Comparison of ENCODE assay signal across 19 cellular contexts in genomic region chr5:130981663-130982062, GRCh38.
DNase-seq lines count a peak whose midpoint lies in the region; ATAC-seq and TF ChIP-seq lines count a peak whose summit lies in the region.
"Had no signal": no experiment of that assay in that cellular context is flagged by ENCODE, and none has a peak within 500 bp of the region (broad histone marks: within the 10 kb centered on the region; RNA-seq: fewer than 3 reads in every experiment).

No MANE protein-coding gene starts in this region.

- no peak overlapping the region for H3K9ac ChIP-seq in mammary epithelial cell (ENCODE audit: insufficient read depth, low read length)
- no peak overlapping the region for H3K9ac ChIP-seq in H9 (ENCODE audit: extremely low read depth, insufficient read length, low read length)
- H3K9ac ChIP-seq: BLaER1 treated with 17β-estradiol and CSF1 and Interleukin-3, amounts not matched to agents 10 nM and 100 nM had no signal

- peak; percentile 55 for DNase-seq in mammary epithelial cell
- no peak for DNase-seq in MCF 10A (ENCODE audit: unreplicated experiment)
- DNase-seq in epithelial cell of esophagus (ENCODE audit: low read depth): peak; percentile 37
- peak in 1 of 2 donors; percentile 28 for DNase-seq in foreskin keratinocyte
- DNase-seq in activated naive CD4-positive, alpha-beta T cell treated with anti-CD3 and anti-CD28 coated beads, Interleukin-2, amount 10 ng/mL, durations not matched to agents 7 days and 5 days: no peak
- no peak for DNase-seq in stimulated activated CD4-positive, alpha-beta T cell treated with anti-CD3 and anti-CD28 coated beads, Interleukin-2, amount 100 ng/mL, for 48 hours
- DNase-seq in H9: no peak
- DNase-seq: AML-193; Caco-2; Calu3; CD4-positive, alpha-beta T cell; CD8-positive, alpha-beta T cell; DMS79 treated with DMSO at 0.1 percent for 48 hours; GF-D8 had no signal

- peaks cover 4% of the 10 kb centered on the region for H3K9me3 ChIP-seq in mammary epithelial cell (replicated peaks; ENCODE audit: insufficient read depth, low read length)
- no peaks in the 10 kb centered on the region for H3K9me3 ChIP-seq in H9 (ENCODE audit: control insufficient read depth, low read depth, low read length)
- H3K9me3 ChIP-seq: A549 had no signal

- in situ Hi-C loops in mammary epithelial cell (cut with MboI; ENCODE audit: low sequenced_read_pairs in 2 of 2): no loop called here

- POLR2A ChIA-PET in MCF 10A (lab: Yijun Ruan, JAX): no interaction called here

- peaks cover 16% of the 10 kb centered on the region for H3K9me3 Mint-ChIP-seq in MCF 10A (ENCODE audit: unreplicated experiment)
- no peaks in the 10 kb centered on the region for H3K9me3 Mint-ChIP-seq in activated naive CD4-positive, alpha-beta T cell treated with anti-CD3 and anti-CD28 coated beads, Interleukin-2, amount 10 ng/mL, durations not matched to agents 7 days and 5 days
- H3K9me3 Mint-ChIP-seq in H9: peaks cover 4 to 6% of the 10 kb centered on the region in 2 experiments; a peak in 3 of 5 replicates
- H3K9me3 Mint-ChIP-seq: CD8-positive, alpha-beta T cell had no signal

- no peak overlapping the region for H4K5ac ChIP-seq in H9 (ENCODE audit: insufficient read length, low read depth, low read length)

- intact Hi-C loops in mammary epithelial cell (cut with micrococcal nuclease) (no loop called here), MCF 10A (cut with micrococcal nuclease) (no loop called here)

- H3K4me1 ChIP-seq in mammary epithelial cell (ENCODE audit: insufficient read depth, low read length): peaks cover 15% of the 10 kb centered on the region
- H3K4me1 ChIP-seq in foreskin keratinocyte: peaks cover under 1% of the 10 kb centered on the region
- no peaks in the 10 kb centered on the region; the same call in 1 of the 2 replicates for H3K4me1 ChIP-seq in H9 (ENCODE audit: insufficient read depth, low read length)
- H3K4me1 ChIP-seq: A549; BLaER1 treated with 17β-estradiol and CSF1 and Interleukin-3, amounts not matched to agents 10 nM and 100 nM; Caco-2 had no signal

- no peaks in the 10 kb centered on the region for H3K36me3 ChIP-seq in mammary epithelial cell (ENCODE audit: insufficient read depth, low read length)
- H3K36me3 ChIP-seq: BLaER1 treated with 17β-estradiol and CSF1 and Interleukin-3, amounts not matched to agents 10 nM and 100 nM had no signal

- H3K27ac ChIP-seq in mammary epithelial cell (ENCODE audit: insufficient read depth, low read depth, low read length) (no peak overlapping the region), foreskin keratinocyte (no peak overlapping the region), H9 (ENCODE audit: insufficient read length, low read depth, low read length) (no peak overlapping the region)
- H3K27ac ChIP-seq: 22Rv1; A549; BLaER1 treated with 17β-estradiol and CSF1 and Interleukin-3, amounts not matched to agents 10 nM and 100 nM; C4-2B had no signal

- CTCF ChIA-PET in mammary epithelial cell (lab: Charles Lee; ENCODE audit: low non-redundant PET): no interaction called here
- CTCF ChIA-PET in MCF 10A (lab: Yijun Ruan, JAX): no interaction called here
- CTCF ChIA-PET in activated naive CD4-positive, alpha-beta T cell treated with anti-CD3 and anti-CD28 coated beads, Interleukin-2, amount 10 ng/mL, durations not matched to agents 7 days and 5 days (lab: Charles Lee): no interaction called here

- H3K27me3 ChIP-seq in mammary epithelial cell (ENCODE audit: insufficient read depth, low read length) (no peaks in the 10 kb centered on the region), foreskin keratinocyte (no peaks in the 10 kb centered on the region), H9 (ENCODE audit: insufficient read depth, low read length) (no peaks in the 10 kb centered on the region)
- H3K27me3 ChIP-seq: BLaER1 treated with 17β-estradiol and CSF1 and Interleukin-3, amounts not matched to agents 10 nM and 100 nM had no signal

- no peak overlapping the region for H2BK120ac ChIP-seq in H9 (ENCODE audit: low read depth, low read length, poor library complexity, severe bottlenecking)

- H3K4ac ChIP-seq in H9 (ENCODE audit: low read depth, low read length): no peak overlapping the region

- H4K91ac ChIP-seq in H9 (ENCODE audit: insufficient read length, low read depth, low read length): no peak overlapping the region

- no peak overlapping the region for H2BK15ac ChIP-seq in H9 (ENCODE audit: low read depth, low read length)

- BruUV-seq in mammary epithelial cell (replicated peaks; lab: Mats Ljungman, UMichigan) (no TSS peak), MCF 10A (replicated peaks; lab: Mats Ljungman, UMichigan) (no TSS peak)

- H3K4me2 ChIP-seq in mammary epithelial cell (ENCODE audit: insufficient read depth, low read depth, low read length) (no peak overlapping the region), H9 (ENCODE audit: insufficient read depth, insufficient read length, low read length) (no peak overlapping the region)
- H3K4me2 ChIP-seq: A549; BLaER1 treated with 17β-estradiol and CSF1 and Interleukin-3, amounts not matched to agents 10 nM and 100 nM had no signal

- H2AFZ ChIP-seq in mammary epithelial cell (ENCODE audit: low read depth, low read length) (peak overlapping the region; percentile 55), H9 (ENCODE audit: low read length) (no peak overlapping the region)

- no peak overlapping the region for H3K4me3 Mint-ChIP-seq in MCF 10A (ENCODE audit: unreplicated experiment)
- H3K4me3 Mint-ChIP-seq in activated naive CD4-positive, alpha-beta T cell treated with anti-CD3 and anti-CD28 coated beads, Interleukin-2, amount 10 ng/mL, durations not matched to agents 7 days and 5 days: no peak overlapping the region
- H3K4me3 Mint-ChIP-seq in H9: no peak overlapping the region
- H3K4me3 Mint-ChIP-seq: B cell; CD4-positive, alpha-beta T cell; CD8-positive, alpha-beta T cell had no signal

- dilution Hi-C loops in mammary epithelial cell (cut with HindIII; ENCODE audit: low sequenced_read_pairs): no loop called here

- no peak overlapping the region for H2BK20ac ChIP-seq in H9 (ENCODE audit: low read depth, low read length, poor library complexity, severe bottlenecking)

- H3K23me2 ChIP-seq in H9 (ENCODE audit: insufficient read length, low read depth, low read length, poor library complexity, severe bottlenecking): no peaks in the 10 kb centered on the region

- H3K23ac ChIP-seq in H9 (ENCODE audit: insufficient read length, low read depth, low read length): no peak overlapping the region

- TF ChIP-seq CTCF in mammary epithelial cell (conservative IDR thresholded peaks at IDR 0.05 in 1 of 2, IDR thresholded peaks at IDR 0.05 in 1 of 2; ENCODE audit: extremely low read depth in 1 of 2, insufficient read depth in 1 of 2, low read depth in 1 of 2, low read length in 2 of 2) (no peak), MCF 10A (IDR thresholded peaks at IDR 0.05; ENCODE audit: unreplicated experiment) (no peak), epithelial cell of esophagus (IDR thresholded peaks at IDR 0.05; ENCODE audit: insufficient read depth, low read depth, low read length, missing control alignments) (no peak), foreskin keratinocyte (conservative IDR thresholded peaks at IDR 0.05) (no peak), H9 (conservative IDR thresholded peaks at IDR 0.05) (no peak)

- peaks cover 11% of the 10 kb centered on the region for H3K36me3 Mint-ChIP-seq in MCF 10A (ENCODE audit: insufficient read depth, unreplicated experiment)
- no peaks in the 10 kb centered on the region for H3K36me3 Mint-ChIP-seq in activated naive CD4-positive, alpha-beta T cell treated with anti-CD3 and anti-CD28 coated beads, Interleukin-2, amount 10 ng/mL, durations not matched to agents 7 days and 5 days
- H3K36me3 Mint-ChIP-seq in H9 (ENCODE audit: insufficient read depth in 1 of 3, low read depth in 3 of 3): peaks cover 4 to 20% (median 13%) of the 10 kb centered on the region in 3 experiments; a peak in 5 of 7 replicates
- H3K36me3 Mint-ChIP-seq: CD8-positive, alpha-beta T cell had no signal

- H4K20me1 ChIP-seq in mammary epithelial cell (ENCODE audit: insufficient read depth, low read length) (no peaks in the 10 kb centered on the region), H9 (ENCODE audit: control insufficient read depth, insufficient read depth, insufficient read length) (no peaks in the 10 kb centered on the region)
- H4K20me1 ChIP-seq: BLaER1 treated with 17β-estradiol and CSF1 and Interleukin-3, amounts not matched to agents 10 nM and 100 nM had no signal

- no peak overlapping the region for H3K27ac Mint-ChIP-seq in MCF 10A (ENCODE audit: low read depth, unreplicated experiment)
- H3K27ac Mint-ChIP-seq in activated naive CD4-positive, alpha-beta T cell treated with anti-CD3 and anti-CD28 coated beads, Interleukin-2, amount 10 ng/mL, durations not matched to agents 7 days and 5 days: no peak overlapping the region
- peak overlapping the region in 1 of 3 experiments; percentile 32; a peak in 2 of 7 replicates for H3K27ac Mint-ChIP-seq in H9
- H3K27ac Mint-ChIP-seq: B cell; CD4-positive, alpha-beta T cell; CD8-positive, alpha-beta T cell had no signal

- no peak overlapping the region for H3K14ac ChIP-seq in H9 (ENCODE audit: insufficient read depth, low read length)

- H3K27me3 Mint-ChIP-seq in MCF 10A (ENCODE audit: insufficient read depth, unreplicated experiment) (no peaks in the 10 kb centered on the region), H9 (ENCODE audit: low read depth) (no peaks in the 10 kb centered on the region)
- H3K27me3 Mint-ChIP-seq in activated naive CD4-positive, alpha-beta T cell treated with anti-CD3 and anti-CD28 coated beads, Interleukin-2, amount 10 ng/mL, durations not matched to agents 7 days and 5 days: no peaks in the 10 kb centered on the region

- no peak overlapping the region for H2BK5ac ChIP-seq in H9 (ENCODE audit: insufficient read length, low read length)

- peak; percentile 48 for ATAC-seq in foreskin keratinocyte
- ATAC-seq: A549; CD8-positive, alpha-beta T cell had no signal

- H3K79me2 ChIP-seq in mammary epithelial cell (ENCODE audit: insufficient read depth, low read length): no peaks in the 10 kb centered on the region
- H3K79me2 ChIP-seq in H9 (ENCODE audit: insufficient read depth, low read length): no peaks in the 10 kb centered on the region

- H3K4me3 ChIP-seq in mammary epithelial cell (replicated peaks in 1 of 3; ENCODE audit: insufficient read depth in 1 of 3, low read depth in 2 of 3, low read length in 3 of 3) (no peak overlapping the region), epithelial cell of esophagus (ENCODE audit: low read length) (no peak overlapping the region)
- H3K4me3 ChIP-seq: A549; BLaER1 treated with 17β-estradiol and CSF1 and Interleukin-3, amounts not matched to agents 10 nM and 100 nM had no signal

- H4K8ac ChIP-seq in H9 (replicated peaks; ENCODE audit: insufficient read length, low read depth, low read length): no peak overlapping the region

- H3K79me1 ChIP-seq in H9 (ENCODE audit: insufficient read depth, low read depth, low read length, poor library complexity, severe bottlenecking): no peaks in the 10 kb centered on the region

- H3K4me1 Mint-ChIP-seq in MCF 10A (ENCODE audit: insufficient read depth, unreplicated experiment): peaks cover 12% of the 10 kb centered on the region
- H3K4me1 Mint-ChIP-seq in activated naive CD4-positive, alpha-beta T cell treated with anti-CD3 and anti-CD28 coated beads, Interleukin-2, amount 10 ng/mL, durations not matched to agents 7 days and 5 days: no peaks in the 10 kb centered on the region
- peaks cover 8 to 10% of the 10 kb centered on the region in 2 experiments for H3K4me1 Mint-ChIP-seq in H9
- H3K4me1 Mint-ChIP-seq: B cell had no signal

- H3K18ac ChIP-seq in H9 (ENCODE audit: insufficient read length, low read depth, low read length): no peak overlapping the region

- 32% methylated on average over 5 of the region's 5 CpGs for WGBS in mammary epithelial cell (ENCODE audit: low coverage, missing lambda C conversion rate)
- no CpG with 5 or more reads among the region's 5 CpGs for WGBS in H9 (ENCODE audit: extremely low coverage, insufficient read length, low lambda C conversion rate)

- H3K56ac ChIP-seq in H9 (ENCODE audit: insufficient read length, low read depth, low read length): no peak overlapping the region

- no peak overlapping the region for H2AK5ac ChIP-seq in H9 (ENCODE audit: insufficient read length, low read length)

- H2BK12ac ChIP-seq in H9 (ENCODE audit: insufficient read length, low read depth, low read length): no peak overlapping the region

- H3T11ph ChIP-seq in H9 (ENCODE audit: low read length): no peak overlapping the region

Comparison
In these comparisons a context has a peak if more than half of its experiments do, and no peak if none do; other contexts are left out.
1. DNase-seq: peak in mammary epithelial cell (single experiment) and epithelial cell of esophagus (single experiment); none in MCF 10A (single experiment), activated naive CD4-positive, alpha-beta T cell treated with anti-CD3 and anti-CD28 coated beads, Interleukin-2, amount 10 ng/mL, durations not matched to agents 7 days and 5 days (single experiment), stimulated activated CD4-positive, alpha-beta T cell treated with anti-CD3 and anti-CD28 coated beads, Interleukin-2, amount 100 ng/mL, for 48 hours (0 of 2) and H9 (single experiment).